ENCODE assay signal across 8 cellular contexts in the genomic region with DNA sequence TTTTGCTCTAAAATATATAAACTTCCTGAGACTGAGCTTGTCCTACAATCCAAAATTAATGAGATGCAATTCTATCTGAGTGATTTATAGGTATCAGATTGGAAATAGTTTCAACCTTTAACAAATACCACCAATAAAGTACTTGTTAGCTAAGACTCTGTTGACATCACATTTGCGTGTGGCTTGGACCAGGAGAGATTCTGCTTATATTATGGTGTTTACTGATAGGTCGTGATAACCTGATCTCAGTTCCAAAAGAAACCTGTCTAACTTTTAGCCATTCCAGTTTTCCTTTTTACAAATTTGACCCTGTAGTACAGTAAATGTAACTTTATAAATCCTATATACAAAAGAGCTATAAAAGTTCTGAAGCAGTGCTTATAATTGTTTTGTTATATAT.
"Had no signal": no experiment of that assay in that cellular context is flagged by ENCODE, and none has a peak within 500 bp of the region (broad histone marks: within the 10 kb centered on the region; RNA-seq: fewer than 3 reads in every experiment).

No MANE protein-coding gene starts in this region.

- H3K36me3 ChIP-seq: HAP-1 had no signal

- H3K4me3 ChIP-seq: GM23248, GM23338, HAP-1 had no signal

- H3K4me1 ChIP-seq: HAP-1 had no signal

- H3K9ac ChIP-seq: GM23248 had no signal

- H2AFZ ChIP-seq: GM23248, GM23338 had no signal

- H3K27ac ChIP-seq: GM23248 had no signal

- H3K9me3 ChIP-seq: HAP-1 had no signal

- H3K4me2 ChIP-seq: GM23338 had no signal

- DNase-seq: GM23248, GOT3, H7, H9, HCEC 1CT, HFFc6 had no signal
